In genomic region chr10:30072068-30072467, GRCh38 we compare ENCODE assay signal across 2 cellular contexts.
TF ChIP-seq lines count a peak whose summit lies in the region.

No MANE protein-coding gene starts in this region.

TF ChIP-seq in HepG2, 621 proteins besides CTCF, POLR2A, EP300 and RAD21:
- TF ChIP-seq SP1 (IDR thresholded peaks at IDR 0.05) (no peak), SP1 (CRISPR knock-in tag; IDR thresholded peaks at IDR 0.05) (no peak), HNRNPK (IDR thresholded peaks at IDR 0.05; ENCODE audit: low read depth, low read length, poor library complexity, severe bottlenecking) (peak; percentile 86)

TF ChIP-seq in K562, 482 proteins besides CTCF, POLR2A, EP300 and RAD21:
- peak; percentile 58 for TF ChIP-seq HNRNPK (IDR thresholded peaks at IDR 0.05; ENCODE audit: low read depth, low read length, poor library complexity, severe bottlenecking)
- no peak for TF ChIP-seq ZHX1 (conservative IDR thresholded peaks at IDR 0.05; ENCODE audit: low read length)
